21 cellular contexts compared by ENCODE assay signal in the genomic region with DNA sequence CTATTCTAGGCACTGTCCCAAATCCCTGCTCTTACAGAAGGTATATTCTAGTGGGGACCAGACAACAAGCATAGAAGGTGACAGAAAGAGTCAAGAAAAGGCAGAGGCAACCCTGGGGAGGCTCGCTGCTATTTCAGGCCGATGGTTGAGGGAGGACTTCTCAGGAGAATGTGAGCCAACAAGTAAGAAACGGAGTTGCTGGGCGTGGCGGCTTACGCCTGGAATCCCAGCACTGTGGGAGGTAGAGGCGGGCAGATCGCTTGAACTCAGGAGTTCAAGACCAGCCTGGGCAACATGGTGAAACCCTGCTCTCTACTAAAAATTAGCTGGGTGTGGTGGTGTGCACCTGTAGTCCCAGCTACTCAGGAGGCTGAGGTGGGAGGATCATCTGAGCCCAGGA. TPM values are rescaled to one million over a fixed set of nuclear protein-coding genes. Genes with fewer than 3 reads are reported as not detected.
DNase-seq lines count a peak whose midpoint lies in the region; ATAC-seq lines count a peak whose summit lies in the region.
"Had no signal": no experiment of that assay in that cellular context is flagged by ENCODE, and none has a peak within 500 bp of the region (broad histone marks: within the 10 kb centered on the region; RNA-seq: fewer than 3 reads in every experiment).

No MANE protein-coding gene starts in this region.

- CTCF ChIA-PET in activated CD4-positive, alpha-beta T cell treated with anti-CD3 and anti-CD28 coated beads for 36 hours (lab: Charles Lee), result interaction anchor here (0.6 to 1.6 kb wide), 2 partner anchors 12 kb away, joined by 3 to 5 read pairs; no protein-coding TSS in a partner anchor
- CTCF ChIA-PET in CD4-positive, alpha-beta memory T cell (lab: Charles Lee; ENCODE audit: partially characterized antibody), result interaction anchor here (1.5 kb wide), 1 partner anchor 71 kb away, joined by 5 read pairs; no protein-coding TSS in a partner anchor

- intact Hi-C loops in activated CD4-positive, alpha-beta T cell treated with anti-CD3 and anti-CD28 coated beads for 36 hours (cut with DNase I, micrococcal nuclease), result no loop called here
- intact Hi-C loops in CD4-positive, alpha-beta memory T cell (cut with micrococcal nuclease), result no loop called here
- intact Hi-C loops in sciatic nerve (cut with DNase I), result no loop called here

- H3K27me3 Mint-ChIP-seq in activated CD4-positive, alpha-beta T cell treated with anti-CD3 and anti-CD28 coated beads for 36 hours, result no peaks in the 10 kb centered on the region
- H3K27me3 Mint-ChIP-seq in CD4-positive, alpha-beta memory T cell, result no peaks in the 10 kb centered on the region
- H3K27me3 Mint-ChIP-seq in activated T-helper 17 cell treated with anti-CD3 and anti-CD28 coated beads, Interleukin-2, amount 50 U/mL, for 72 hours, result no peaks in the 10 kb centered on the region
- H3K27me3 Mint-ChIP-seq in naive thymus-derived CD8-positive, alpha-beta T cell, result peaks cover 0 to 3% (median 0%) of the 10 kb centered on the region in 5 donors

- H3K4me1 Mint-ChIP-seq in activated CD4-positive, alpha-beta T cell treated with anti-CD3 and anti-CD28 coated beads for 36 hours, result peaks cover 35% of the 10 kb centered on the region
- peaks cover 25 to 49% (median 34%) of the 10 kb centered on the region in 4 donors for H3K4me1 Mint-ChIP-seq in CD4-positive, alpha-beta memory T cell
- H3K4me1 Mint-ChIP-seq in activated T-helper 17 cell treated with anti-CD3 and anti-CD28 coated beads, Interleukin-2, amount 50 U/mL, for 72 hours, result peaks cover 11% of the 10 kb centered on the region
- peaks cover 28 to 63% (median 53%) of the 10 kb centered on the region in 4 donors for H3K4me1 Mint-ChIP-seq in naive thymus-derived CD8-positive, alpha-beta T cell

- no peaks in the 10 kb centered on the region for H3K27me3 ChIP-seq in CD4-positive, alpha-beta memory T cell (ENCODE audit: insufficient read depth, low read length)
- H3K27me3 ChIP-seq: BE2C, dorsolateral prefrontal cortex had no signal

- peaks cover 34% of the 10 kb centered on the region for H3K4me1 ChIP-seq in CD4-positive, alpha-beta memory T cell (ENCODE audit: insufficient read depth, low read length)
- H3K4me1 ChIP-seq: A549, BE2C, lower lobe of right lung, prostate gland had no signal

- H3K9me3 Mint-ChIP-seq in activated CD4-positive, alpha-beta T cell treated with anti-CD3 and anti-CD28 coated beads for 36 hours (ENCODE audit: low read depth), result no peaks in the 10 kb centered on the region
- H3K9me3 Mint-ChIP-seq in CD4-positive, alpha-beta memory T cell, result peaks cover 0 to 6% (median 0%) of the 10 kb centered on the region in 8 donors
- no peaks in the 10 kb centered on the region for H3K9me3 Mint-ChIP-seq in activated T-helper 17 cell treated with anti-CD3 and anti-CD28 coated beads, Interleukin-2, amount 50 U/mL, for 72 hours
- H3K9me3 Mint-ChIP-seq in naive thymus-derived CD8-positive, alpha-beta T cell, result no peaks in the 10 kb centered on the region
- H3K9me3 Mint-ChIP-seq: H9 had no signal

- H3K36me3 ChIP-seq in CD4-positive, alpha-beta memory T cell (ENCODE audit: insufficient read depth, low read length), result no peaks in the 10 kb centered on the region
- H3K36me3 ChIP-seq: BE2C, prostate gland had no signal

- no peak for ATAC-seq in activated CD4-positive, alpha-beta T cell treated with anti-CD3 and anti-CD28 coated beads for 36 hours
- ATAC-seq in activated T-helper 17 cell treated with anti-CD3 and anti-CD28 coated beads, Interleukin-2, amount 50 U/mL, for 72 hours (replicated peaks), result no peak
- ATAC-seq in naive thymus-derived CD8-positive, alpha-beta T cell, result no peak
- ATAC-seq in sciatic nerve, result no peak
- ATAC-seq: A549, lower lobe of right lung had no signal

- H3K9me3 ChIP-seq in CD4-positive, alpha-beta memory T cell (ENCODE audit: control insufficient read depth in 1 of 2, low read length in 2 of 2), result no peaks in the 10 kb centered on the region
- H3K9me3 ChIP-seq: BE2C, lower lobe of right lung, prostate gland had no signal

- no peak overlapping the region for H3K27ac ChIP-seq in CD4-positive, alpha-beta memory T cell (ENCODE audit: low read depth, low read length)
- H3K27ac ChIP-seq: A549, lower lobe of right lung, prostate gland had no signal

- no peak overlapping the region for H3K4me3 Mint-ChIP-seq in activated CD4-positive, alpha-beta T cell treated with anti-CD3 and anti-CD28 coated beads for 36 hours
- peak overlapping the region in 6 of 8 donors; percentile 32 to 85 (median 70) for H3K4me3 Mint-ChIP-seq in CD4-positive, alpha-beta memory T cell
- H3K4me3 Mint-ChIP-seq in activated T-helper 17 cell treated with anti-CD3 and anti-CD28 coated beads, Interleukin-2, amount 50 U/mL, for 72 hours, result peak overlapping the region; percentile 75
- peak overlapping the region in 9 of 10 donors; percentile 5 to 90 (median 82) for H3K4me3 Mint-ChIP-seq in naive thymus-derived CD8-positive, alpha-beta T cell
- H3K4me3 Mint-ChIP-seq: H9 had no signal

- no peak overlapping the region for H3K4me3 ChIP-seq in CD4-positive, alpha-beta memory T cell (ENCODE audit: low read length in 2 of 2)
- H3K4me3 ChIP-seq: A549, dorsolateral prefrontal cortex, lower lobe of right lung, prostate gland had no signal

- DNase-seq in activated CD4-positive, alpha-beta T cell treated with anti-CD3 and anti-CD28 coated beads for 36 hours, result no peak
- no peak for DNase-seq in activated CD4-positive, alpha-beta T cell treated with anti-CD3 and anti-CD28 coated beads for 4 hours
- DNase-seq in CD4-positive, alpha-beta memory T cell, result no peak
- DNase-seq in naive thymus-derived CD8-positive, alpha-beta T cell, result no peak
- no peak for DNase-seq in SW480 (ENCODE audit: low spot score)
- no peak for DNase-seq in DMS153 (lab: John Stamatoyannopoulos, UW)
- DNase-seq in sciatic nerve (ENCODE audit: low spot score), result no peak
- DNase-seq: activated CD8-positive, alpha-beta memory T cell treated with anti-CD3 and anti-CD28 coated beads, Interleukin-2, amount 50 U/mL, for 4 hours; BE2C; cerebellar nuclear complex; dorsolateral prefrontal cortex; H9; lower lobe of right lung; MV-4-11; NCI-H146; NCI-H2171; NCI-H524; SHP77 had no signal

- POLR2A ChIA-PET in activated CD4-positive, alpha-beta T cell treated with anti-CD3 and anti-CD28 coated beads for 36 hours (lab: Charles Lee), result interaction anchor here (0.9 kb wide), 1 partner anchor 54 kb away, joined by 3 read pairs; a partner anchor contains a TSS
- POLR2A ChIA-PET in CD4-positive, alpha-beta memory T cell (lab: Charles Lee; ENCODE audit: partially characterized antibody), result interaction anchor here (0.8 to 2.2 kb wide), 3 partner anchors 14 to 76 kb away, joined by 3 to 14 read pairs (median 4); a partner anchor contains a TSS
- POLR2A ChIA-PET in naive thymus-derived CD8-positive, alpha-beta T cell (lab: Charles Lee), result interaction anchor here (1.0 to 3.4 kb wide), 8 partner anchors 10 to 71 kb away, joined by 3 to 45 read pairs (median 16); a partner anchor contains a TSS

- peaks cover 24% of the 10 kb centered on the region for H3K36me3 Mint-ChIP-seq in activated CD4-positive, alpha-beta T cell treated with anti-CD3 and anti-CD28 coated beads for 36 hours (ENCODE audit: low read depth)
- H3K36me3 Mint-ChIP-seq in CD4-positive, alpha-beta memory T cell, result peaks cover 0 to 12% of the 10 kb centered on the region in 2 donors
- H3K36me3 Mint-ChIP-seq in activated T-helper 17 cell treated with anti-CD3 and anti-CD28 coated beads, Interleukin-2, amount 50 U/mL, for 72 hours (ENCODE audit: low read depth), result peaks cover 19% of the 10 kb centered on the region
- peaks cover 0 to 3% (median 0%) of the 10 kb centered on the region in 3 donors for H3K36me3 Mint-ChIP-seq in naive thymus-derived CD8-positive, alpha-beta T cell

- H3K27ac Mint-ChIP-seq in activated CD4-positive, alpha-beta T cell treated with anti-CD3 and anti-CD28 coated beads for 36 hours, result peak overlapping the region; percentile 98
- H3K27ac Mint-ChIP-seq in CD4-positive, alpha-beta memory T cell, result peak overlapping the region; percentile 46 to 96 (median 82)
- H3K27ac Mint-ChIP-seq in activated T-helper 17 cell treated with anti-CD3 and anti-CD28 coated beads, Interleukin-2, amount 50 U/mL, for 72 hours, result peak overlapping the region; percentile 86
- H3K27ac Mint-ChIP-seq in naive thymus-derived CD8-positive, alpha-beta T cell, result peak overlapping the region; percentile 93 to 98 (median 95)

RNA-seq across cellular contexts. Expression of a gene that starts 4.7 kb away (rescaled TPM):
- 10 to 100 TPM; 36.7 to 38.5 TPM for total RNA-seq in activated CD4-positive, alpha-beta T cell treated with anti-CD3 and anti-CD28 coated beads for 36 hours
- total RNA-seq in CD4-positive, alpha-beta memory T cell, result 10 to 100 TPM; 64.1 to 67.6 TPM
- 10 to 100 TPM in 1 of 2 donors, under 1 TPM in 1; 0.35 to 12.5 TPM for polyA plus RNA-seq in CD4-positive, alpha-beta memory T cell
- 10 to 100 TPM; 51.8 to 56.8 TPM for total RNA-seq in activated T-helper 17 cell treated with anti-CD3 and anti-CD28 coated beads, Interleukin-2, amount 50 U/mL, for 72 hours
- total RNA-seq in naive thymus-derived CD8-positive, alpha-beta T cell, result 10 to 100 TPM; 77.9 to 82.1 TPM
- 10 to 100 TPM in 2 of 3 donors, 1 to 10 TPM in 1; 2.7 to 18.1 (median 12.2) TPM for polyA plus RNA-seq in naive thymus-derived CD8-positive, alpha-beta T cell
- 60.6 TPM for total RNA-seq in sciatic nerve

RNA-seq across cellular contexts. Expression of a gene that starts 54.1 kb away (rescaled TPM):
- total RNA-seq in activated CD4-positive, alpha-beta T cell treated with anti-CD3 and anti-CD28 coated beads for 36 hours, result 10 to 100 TPM; 36.5 to 36.8 TPM
- 10 to 100 TPM; 67.6 to 79.4 TPM for total RNA-seq in CD4-positive, alpha-beta memory T cell
- polyA plus RNA-seq in CD4-positive, alpha-beta memory T cell, result 10 to 100 TPM; 31.6 to 33.6 TPM
- total RNA-seq in activated T-helper 17 cell treated with anti-CD3 and anti-CD28 coated beads, Interleukin-2, amount 50 U/mL, for 72 hours, result 10 to 100 TPM; 41.5 to 59.9 TPM
- 10 to 100 TPM; 93.5 to 96.9 TPM for total RNA-seq in naive thymus-derived CD8-positive, alpha-beta T cell
- polyA plus RNA-seq in naive thymus-derived CD8-positive, alpha-beta T cell, result 10 to 100 TPM; 25.1 to 37.4 (median 27.6) TPM
- 45.5 TPM for total RNA-seq in sciatic nerve
